ENCODE assay signal across 2 cellular contexts in the genomic region with DNA sequence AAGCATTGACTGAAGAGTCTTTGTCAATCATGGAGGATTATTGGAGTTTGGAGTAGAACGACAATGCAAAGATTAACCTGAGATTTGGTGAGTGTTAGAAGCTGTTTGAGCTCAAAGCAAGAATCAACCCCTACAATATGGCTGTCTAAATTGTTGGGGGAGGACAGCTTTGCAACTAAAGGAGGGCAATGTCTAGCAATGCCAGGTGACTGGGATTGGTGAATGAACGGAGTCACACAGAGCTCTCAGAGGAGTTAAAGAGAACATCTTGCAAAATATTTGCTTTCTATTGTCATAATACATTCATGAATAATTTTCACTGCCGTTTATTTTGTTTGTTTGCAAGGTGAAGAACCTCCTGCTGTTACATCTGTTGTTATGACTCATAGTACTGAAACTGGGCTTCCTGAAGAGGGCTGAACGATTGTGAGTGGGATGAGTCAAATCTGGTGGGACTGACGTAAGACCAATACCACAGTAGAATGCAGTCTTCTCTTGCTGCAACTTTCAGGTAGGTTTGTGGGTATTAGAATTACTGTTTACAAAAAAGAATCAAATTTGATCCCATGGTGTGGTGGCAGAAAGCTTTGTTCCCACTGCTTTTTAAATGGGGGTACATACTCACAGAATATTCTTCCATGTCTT.
TF ChIP-seq lines count a peak whose summit lies in the region.

No MANE protein-coding gene starts in this region.

TF ChIP-seq in SK-N-SH, 30 proteins besides CTCF, POLR2A, EP300 and RAD21 (continued from another document):
- TF ChIP-seq NRF1 (IDR thresholded peaks at IDR 0.05; ENCODE audit: low read depth, low read length), result no peak
- no peak for TF ChIP-seq CHD2 (IDR thresholded peaks at IDR 0.05; ENCODE audit: low read length, partially characterized antibody)
- TF ChIP-seq TCF12 (IDR thresholded peaks at IDR 0.05), result 0 out of 2 replicates have a peak, but pooled peaks have one; percentile 14
- TF ChIP-seq, protein P1, sequence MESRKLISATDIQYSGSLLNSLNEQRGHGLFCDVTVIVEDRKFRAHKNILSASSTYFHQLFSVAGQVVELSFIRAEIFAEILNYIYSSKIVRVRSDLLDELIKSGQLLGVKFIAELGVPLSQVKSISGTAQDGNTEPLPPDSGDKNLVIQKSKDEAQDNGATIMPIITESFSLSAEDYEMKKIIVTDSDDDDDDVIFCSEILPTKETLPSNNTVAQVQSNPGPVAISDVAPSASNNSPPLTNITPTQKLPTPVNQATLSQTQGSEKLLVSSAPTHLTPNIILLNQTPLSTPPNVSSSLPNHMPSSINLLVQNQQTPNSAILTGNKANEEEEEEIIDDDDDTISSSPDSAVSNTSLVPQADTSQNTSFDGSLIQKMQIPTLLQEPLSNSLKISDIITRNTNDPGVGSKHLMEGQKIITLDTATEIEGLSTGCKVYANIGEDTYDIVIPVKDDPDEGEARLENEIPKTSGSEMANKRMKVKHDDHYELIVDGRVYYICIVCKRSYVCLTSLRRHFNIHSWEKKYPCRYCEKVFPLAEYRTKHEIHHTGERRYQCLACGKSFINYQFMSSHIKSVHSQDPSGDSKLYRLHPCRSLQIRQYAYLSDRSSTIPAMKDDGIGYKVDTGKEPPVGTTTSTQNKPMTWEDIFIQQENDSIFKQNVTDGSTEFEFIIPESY (IDR thresholded peaks at IDR 0.05; ENCODE audit: borderline replicate concordance, low read depth), result no peak
- TF ChIP-seq, protein P2, sequence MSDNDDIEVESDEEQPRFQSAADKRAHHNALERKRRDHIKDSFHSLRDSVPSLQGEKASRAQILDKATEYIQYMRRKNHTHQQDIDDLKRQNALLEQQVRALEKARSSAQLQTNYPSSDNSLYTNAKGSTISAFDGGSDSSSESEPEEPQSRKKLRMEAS (IDR thresholded peaks at IDR 0.05; ENCODE audit: low read depth), result no peak
- TF ChIP-seq MEF2A (IDR thresholded peaks at IDR 0.05; ENCODE audit: borderline replicate concordance, low read depth), result no peak
- TF ChIP-seq RXRA (IDR thresholded peaks at IDR 0.05; ENCODE audit: borderline replicate concordance, low read depth), result no peak
- peak; percentile 11; the same call in 1 of the 2 replicates for TF ChIP-seq JUND (IDR thresholded peaks at IDR 0.05)

TF ChIP-seq in SK-N-SH treated with all-trans-retinoic acid at 6 μM for 48 hours, 23 proteins besides CTCF, POLR2A, EP300 and RAD21 (continued from another document):
- no peak for TF ChIP-seq ZNF70 (CRISPR knock-in tag; IDR thresholded peaks at IDR 0.05)
TF ChIP-seq in SK-N-SH treated with all-trans-retinoic acid at 6 μM for 48 hours: peak in this region for 0.
